In genomic region chr17:73342549-73343167, GRCh38 we compare ENCODE assay signal across 9 cellular contexts. TPM values are rescaled to one million over a fixed set of nuclear protein-coding genes. Genes with fewer than 3 reads are reported as not detected.
DNase-seq lines count a peak whose midpoint lies in the region; ATAC-seq and TF ChIP-seq lines count a peak whose summit lies in the region.
"Had no signal": no experiment of that assay in that cellular context is flagged by ENCODE, and none has a peak within 500 bp of the region (broad histone marks: within the 10 kb centered on the region; RNA-seq: fewer than 3 reads in every experiment).

No MANE protein-coding gene starts in this region.

- TF ChIP-seq CTCF in AG10803 (conservative IDR thresholded peaks at IDR 0.05; ENCODE audit: low read length), result peak; percentile 30
- TF ChIP-seq CTCF in coronary artery (IDR thresholded peaks at IDR 0.05), result no peak
- TF ChIP-seq CTCF in nephron progenitor cell (IDR thresholded peaks at IDR 0.05), result no peak

- peak overlapping the region; percentile 64 to 81 for H3K27ac ChIP-seq in coronary artery

- DNase-seq in AG10803 (ENCODE audit: low read depth) (peak; percentile 65), MG63 (peak; percentile 73), coronary artery (ENCODE audit: low spot score) (no peak), nephron progenitor cell (no peak), RPMI8226 (no peak)
- DNase-seq in activated CD4-positive, alpha-beta T cell treated with anti-CD3 and anti-CD28 coated beads for 48 hours, result no peak
- DNase-seq: GF-D8 had no signal

- no peaks in the 10 kb centered on the region for H3K36me3 ChIP-seq in MG63

- H3K27me3 ChIP-seq in MG63, result no peaks in the 10 kb centered on the region

- H3K27ac Mint-ChIP-seq in nephron progenitor cell, result peak overlapping the region; percentile 94

- no peaks in the 10 kb centered on the region for H3K9me3 Mint-ChIP-seq in nephron progenitor cell

- no peaks in the 10 kb centered on the region for H3K9me3 ChIP-seq in MG63

- H3K4me3 ChIP-seq in AG10803 (ENCODE audit: low read length) (peak overlapping the region; percentile 28), MG63 (no peak overlapping the region), coronary artery (peak overlapping the region; percentile 44)

- peaks cover 91% of the 10 kb centered on the region for H3K4me1 Mint-ChIP-seq in nephron progenitor cell

- ATAC-seq in HG03460 (IDR thresholded peaks at IDR 0.05; ENCODE audit: unreplicated experiment) (no peak), GM21619 (IDR thresholded peaks at IDR 0.05; ENCODE audit: unreplicated experiment) (no peak)

- no peaks in the 10 kb centered on the region for H3K36me3 Mint-ChIP-seq in nephron progenitor cell (ENCODE audit: low read depth)

- H3K27me3 Mint-ChIP-seq in nephron progenitor cell (ENCODE audit: low read depth, poor library complexity), result peaks cover 4% of the 10 kb centered on the region

- peak overlapping the region; percentile 25 for H3K4me3 Mint-ChIP-seq in nephron progenitor cell

RNA-seq across cellular contexts. Expression of gene CDC42EP4, which starts 30.9 kb away (rescaled TPM):
- total RNA-seq in MG63 (2014; rRNA removed; shearing (Covaris generic); ENCODE audit: low replicate concordance), result 37.7 and 52.4 TPM in 2 replicates

Comparison
In these comparisons a context has a peak if more than half of its experiments do, and no peak if none do; other contexts are left out.
1. DNase-seq: peak in AG10803 (single experiment) and MG63 (single experiment); none in coronary artery (single experiment), nephron progenitor cell (single experiment), RPMI8226 (single experiment) and activated CD4-positive, alpha-beta T cell treated with anti-CD3 and anti-CD28 coated beads for 48 hours (single experiment).